10 cellular contexts compared by ENCODE assay signal in genomic region chr19:19451429-19452240, GRCh38. TPM values are rescaled to one million over a fixed set of nuclear protein-coding genes. Genes with fewer than 3 reads are reported as not detected.
DNase-seq lines count a peak whose midpoint lies in the region; ATAC-seq, FAIRE-seq and TF ChIP-seq lines count a peak whose summit lies in the region.
"Had no signal": no experiment of that assay in that cellular context is flagged by ENCODE, and none has a peak within 500 bp of the region (broad histone marks: within the 10 kb centered on the region; RNA-seq: fewer than 3 reads in every experiment).

No MANE protein-coding gene starts in this region.

- H3K27me3 ChIP-seq in trophoblast cell (ENCODE audit: insufficient read depth, low read length): no peaks in the 10 kb centered on the region
- H3K27me3 ChIP-seq in osteoblast (ENCODE audit: insufficient read depth, low read length): no peaks in the 10 kb centered on the region
- H3K27me3 ChIP-seq: dorsolateral prefrontal cortex had no signal

- peaks cover 32% of the 10 kb centered on the region for H3K79me2 ChIP-seq in trophoblast cell (ENCODE audit: control insufficient read depth, insufficient read depth, low read length, poor library complexity)
- peaks cover 97% of the 10 kb centered on the region for H3K79me2 ChIP-seq in osteoblast (ENCODE audit: insufficient read depth, low read length)
- H3K79me2 ChIP-seq in OCI-LY7 (ENCODE audit: insufficient read depth, low read depth, low read length): peaks cover 94% of the 10 kb centered on the region

- POLR2A ChIA-PET in OCI-LY7 (lab: Charles Lee): no interaction called here

- H3K79me1 ChIP-seq in trophoblast cell (ENCODE audit: low read length): no peaks in the 10 kb centered on the region

- H4K20me1 ChIP-seq in osteoblast (ENCODE audit: insufficient read depth, low read length) (peaks cover 57% of the 10 kb centered on the region), OCI-LY7 (ENCODE audit: insufficient read depth, low read length) (peaks cover 5% of the 10 kb centered on the region; the same call in 1 of the 2 replicates)

- H2BK12ac ChIP-seq in trophoblast cell (ENCODE audit: low read length): no peak overlapping the region

- H3K9me3 ChIP-seq in trophoblast cell (ENCODE audit: insufficient read depth, low read depth, low read length): no peaks in the 10 kb centered on the region
- H3K9me3 ChIP-seq in osteoblast (ENCODE audit: low read depth, low read length): no peaks in the 10 kb centered on the region
- no peaks in the 10 kb centered on the region for H3K9me3 ChIP-seq in OCI-LY7 (ENCODE audit: low read length)

- H4K91ac ChIP-seq in trophoblast cell (ENCODE audit: low read depth, low read length): no peak overlapping the region

- no peak overlapping the region for H3K4me3 ChIP-seq in trophoblast cell (ENCODE audit: low read depth, low read length)
- no peak overlapping the region for H3K4me3 ChIP-seq in osteoblast (ENCODE audit: insufficient read depth, low read length)
- H3K4me3 ChIP-seq in OCI-LY7 (ENCODE audit: low read depth, low read length, poor library complexity, severe bottlenecking): no peak overlapping the region
- H3K4me3 ChIP-seq: dorsolateral prefrontal cortex had no signal

- H4K12ac ChIP-seq in trophoblast cell (ENCODE audit: low read depth, low read length): no peak overlapping the region

- H3K4me1 ChIP-seq in trophoblast cell (ENCODE audit: control insufficient read depth in 1 of 2, insufficient read depth in 2 of 2, low read length in 2 of 2) (peaks cover 12 to 22% of the 10 kb centered on the region in 2 experiments), osteoblast (ENCODE audit: insufficient read depth, low read length) (no peaks in the 10 kb centered on the region), OCI-LY7 (ENCODE audit: insufficient read depth, low read length, poor library complexity, severe bottlenecking) (peaks cover 3% of the 10 kb centered on the region)

- peaks cover 5 to 10% of the 10 kb centered on the region in 2 experiments for H3K36me3 ChIP-seq in trophoblast cell (ENCODE audit: control insufficient read depth in 1 of 2, insufficient read depth in 2 of 2, low read length in 2 of 2)
- no peaks in the 10 kb centered on the region for H3K36me3 ChIP-seq in osteoblast (ENCODE audit: insufficient read depth, low read length)
- H3K36me3 ChIP-seq in OCI-LY7 (ENCODE audit: insufficient read depth, low read length): peaks cover 16% of the 10 kb centered on the region

- no peak overlapping the region for H3K27ac ChIP-seq in trophoblast cell (ENCODE audit: low read depth, low read length)
- no peak overlapping the region for H3K27ac ChIP-seq in osteoblast (ENCODE audit: low read depth, low read length)
- H3K27ac ChIP-seq in OCI-LY7 (ENCODE audit: low read depth, low read length, poor library complexity, severe bottlenecking): no peak overlapping the region

- TF ChIP-seq CTCF in osteoblast (IDR thresholded peaks at IDR 0.05; ENCODE audit: extremely low read depth, low read depth, low read length) (no peak), OCI-LY7 (conservative IDR thresholded peaks at IDR 0.05; ENCODE audit: low read length) (no peak)

- H3K4ac ChIP-seq in trophoblast cell (ENCODE audit: low read depth, low read length): peak overlapping the region; percentile 59

- H3K27ac Mint-ChIP-seq in activated naive CD8-positive, alpha-beta T cell: peak overlapping the region; percentile 86

- no peaks in the 10 kb centered on the region for H3K9me3 Mint-ChIP-seq in activated naive CD8-positive, alpha-beta T cell (ENCODE audit: low read depth)

- H2BK5ac ChIP-seq in trophoblast cell (ENCODE audit: low read depth, low read length, poor library complexity): no peak overlapping the region

- H3K14ac ChIP-seq in trophoblast cell (ENCODE audit: low read length): no peak overlapping the region

- no peaks in the 10 kb centered on the region for H3K9me2 ChIP-seq in OCI-LY7 (ENCODE audit: insufficient read depth, low read length)

- H2BK120ac ChIP-seq in trophoblast cell (ENCODE audit: insufficient read depth, low read length, poor library complexity): no peak overlapping the region

- H2AFZ ChIP-seq in trophoblast cell (ENCODE audit: insufficient read depth, low read length, poor library complexity): no peak overlapping the region
- H2AFZ ChIP-seq in osteoblast (ENCODE audit: low read length): no peak overlapping the region
- H2AFZ ChIP-seq in OCI-LY7 (ENCODE audit: low read length): no peak overlapping the region

- intact Hi-C loops in OCI-LY7 (cut with micrococcal nuclease; ENCODE audit: unreplicated experiment): no loop called here

- no peak overlapping the region for H3K23ac ChIP-seq in trophoblast cell (ENCODE audit: low read length)

- DNase-seq in GM18507 (ENCODE audit: extremely low spot score, insufficient read length, low read depth) (no peak), trophoblast cell (no peak), osteoblast (ENCODE audit: insufficient read length, low spot score, missing footprints) (no peak), OCI-LY7 (ENCODE audit: low spot score) (no peak)
- DNase-seq: NCI-H2029 had no signal

- peaks cover 68% of the 10 kb centered on the region for H3K4me1 Mint-ChIP-seq in activated naive CD8-positive, alpha-beta T cell (ENCODE audit: low read depth)

- no TSS peak for BruUV-seq in OCI-LY7 (replicated peaks; lab: Mats Ljungman, UMichigan)

- CTCF ChIA-PET in OCI-LY7 (lab: Charles Lee; ENCODE audit: unreplicated experiment): interaction anchor here (0.6 kb wide), 1 partner anchor 1176 kb away, joined by 3 read pairs; no protein-coding TSS in a partner anchor

- H3K4me3 Mint-ChIP-seq in activated naive CD8-positive, alpha-beta T cell: peak overlapping the region; percentile 68

- H3K18ac ChIP-seq in trophoblast cell (ENCODE audit: low read length): no peak overlapping the region

- no peaks in the 10 kb centered on the region for H3K36me3 Mint-ChIP-seq in activated naive CD8-positive, alpha-beta T cell

- no peak overlapping the region for H3K9ac ChIP-seq in trophoblast cell (ENCODE audit: low read length)

- WGBS in trophoblast cell (ENCODE audit: extremely low coverage, insufficient coverage, insufficient read length): no CpG with 5 or more reads among the region's 13 CpGs

- no peak overlapping the region for H3K4me2 ChIP-seq in trophoblast cell (ENCODE audit: low read length)
- H3K4me2 ChIP-seq in osteoblast (ENCODE audit: insufficient read depth, low read length): no peak overlapping the region
- no peak overlapping the region for H3K4me2 ChIP-seq in OCI-LY7 (ENCODE audit: low read length)

- ATAC-seq in HG03175 (IDR thresholded peaks at IDR 0.05; ENCODE audit: unreplicated experiment) (peak; percentile 64), GM21447 (IDR thresholded peaks at IDR 0.05; ENCODE audit: unreplicated experiment) (no peak), GM19023 (IDR thresholded peaks at IDR 0.05; ENCODE audit: unreplicated experiment) (no peak)

- peak; percentile 72 for FAIRE-seq in GM18507 (lab: Jason Lieb, UNC)

- H4K8ac ChIP-seq in trophoblast cell (ENCODE audit: low read depth, low read length): no peak overlapping the region

- no peaks in the 10 kb centered on the region for H3K27me3 Mint-ChIP-seq in activated naive CD8-positive, alpha-beta T cell

- no peak overlapping the region for H2AK5ac ChIP-seq in trophoblast cell (ENCODE audit: low read length)

RNA-seq across cellular contexts. Expression of gene GATAD2A, which starts 46.2 kb away (rescaled TPM):
- polyA plus RNA-seq in trophoblast cell (2013): 115 and 116 TPM in 2 replicates
- total RNA-seq in osteoblast: 48.6 and 48.9 TPM in 2 replicates
- total RNA-seq in OCI-LY7 (2014; rRNA removed; shearing (Covaris generic)): 62.8 and 73.4 TPM in 2 replicates
- total RNA-seq in OCI-LY7 (2022): 126 and 156 TPM in 2 replicates
